In genomic region chr2:177397501-177398289, GRCh38 we compare ENCODE assay signal across 10 cellular contexts. TPM values are rescaled to one million over a fixed set of nuclear protein-coding genes. Genes with fewer than 3 reads are reported as not detected.
DNase-seq lines count a peak whose midpoint lies in the region; ATAC-seq and TF ChIP-seq lines count a peak whose summit lies in the region.
"Had no signal": no experiment of that assay in that cellular context is flagged by ENCODE, and none has a peak within 500 bp of the region (broad histone marks: within the 10 kb centered on the region; RNA-seq: fewer than 3 reads in every experiment).

No MANE protein-coding gene starts in this region.

- H3K27ac Mint-ChIP-seq in natural killer cell = peak overlapping the region; percentile 25 to 37
- H3K27ac Mint-ChIP-seq: activated naive CD4-positive, alpha-beta T cell treated with anti-CD3 and anti-CD28 coated beads for 36 hours had no signal

- no peak overlapping the region for H3K4me3 ChIP-seq in NB4 (ENCODE audit: low read depth, low read length)

- DNase-seq in AG20443 (ENCODE audit: low spot score) (peak; percentile 65), NB4 (ENCODE audit: low read depth) (peak; percentile 62), dermis blood vessel endothelial cell (peak; percentile 81), natural killer cell (no peak), superior temporal gyrus (ENCODE audit: extremely low spot score) (no peak), COR-L47 (lab: John Stamatoyannopoulos, UW) (no peak)
- DNase-seq: activated naive CD4-positive, alpha-beta T cell treated with anti-CD3 and anti-CD28 coated beads for 36 hours; naive thymus-derived CD8-positive, alpha-beta T cell had no signal

- H3K27me3 Mint-ChIP-seq in natural killer cell (ENCODE audit: low read depth in 2 of 2) = no peaks in the 10 kb centered on the region
- H3K27me3 Mint-ChIP-seq: naive thymus-derived CD8-positive, alpha-beta T cell had no signal

- no peak overlapping the region for H3K4me3 Mint-ChIP-seq in natural killer cell
- H3K4me3 Mint-ChIP-seq: activated naive CD4-positive, alpha-beta T cell treated with anti-CD3 and anti-CD28 coated beads for 36 hours had no signal

- no peak for TF ChIP-seq POLR2A in NB4 (IDR thresholded peaks at IDR 0.05; ENCODE audit: extremely low read depth, insufficient read length)

- TF ChIP-seq CTCF in NB4 (IDR thresholded peaks at IDR 0.05; ENCODE audit: low read depth, low read length) (no peak), natural killer cell (IDR thresholded peaks at IDR 0.05) (no peak)

- no peaks in the 10 kb centered on the region for H3K36me3 Mint-ChIP-seq in natural killer cell

- peaks cover 58 to 68% of the 10 kb centered on the region in 2 donors for H3K4me1 Mint-ChIP-seq in natural killer cell

- intact Hi-C loops in natural killer cell (cut with micrococcal nuclease) = no loop called here

- ATAC-seq in natural killer cell (no peak), HG03039 (IDR thresholded peaks at IDR 0.05; ENCODE audit: unreplicated experiment) (no peak), GM18867 (IDR thresholded peaks at IDR 0.05; ENCODE audit: unreplicated experiment) (no peak)
- ATAC-seq: naive thymus-derived CD8-positive, alpha-beta T cell had no signal

- no peaks in the 10 kb centered on the region for H3K9me3 Mint-ChIP-seq in natural killer cell
- H3K9me3 Mint-ChIP-seq: activated naive CD4-positive, alpha-beta T cell treated with anti-CD3 and anti-CD28 coated beads for 36 hours; naive thymus-derived CD8-positive, alpha-beta T cell had no signal

RNA-seq across cellular contexts. Expression of gene AGPS, which starts 5.1 kb away (rescaled TPM):
- total RNA-seq in dermis blood vessel endothelial cell (96.8 and 108 TPM in 2 replicates), natural killer cell (10 to 100 TPM; 27.4 to 36.0 (median 35.6) TPM)

Comparison
In these comparisons a context has a peak if more than half of its experiments do, and no peak if none do; other contexts are left out.
1. DNase-seq: peak in AG20443 (single experiment), NB4 (single experiment) and dermis blood vessel endothelial cell (single experiment); none in natural killer cell (single experiment), superior temporal gyrus (single experiment) and COR-L47 (single experiment).